In genomic region chr10:94607111-94607510, GRCh38 we compare ENCODE assay signal across 11 cellular contexts.
DNase-seq lines count a peak whose midpoint lies in the region; ATAC-seq and TF ChIP-seq lines count a peak whose summit lies in the region.
"Had no signal": no experiment of that assay in that cellular context is flagged by ENCODE, and none has a peak within 500 bp of the region (broad histone marks: within the 10 kb centered on the region; RNA-seq: fewer than 3 reads in every experiment).

No MANE protein-coding gene starts in this region.

- H3K4me1 Mint-ChIP-seq in MCF 10A (ENCODE audit: insufficient read depth, unreplicated experiment) = no peaks in the 10 kb centered on the region
- H3K4me1 Mint-ChIP-seq: activated naive CD4-positive, alpha-beta T cell treated with anti-CD3 and anti-CD28 coated beads, Interleukin-2, amount 10 ng/mL, durations not matched to agents 7 days and 5 days had no signal

- peaks cover 36% of the 10 kb centered on the region for H3K36me3 Mint-ChIP-seq in MCF 10A (ENCODE audit: insufficient read depth, unreplicated experiment)

- peak; percentile 87 for ATAC-seq in GM21723 (IDR thresholded peaks at IDR 0.05; ENCODE audit: unreplicated experiment)
- ATAC-seq in HG03139 (IDR thresholded peaks at IDR 0.05; ENCODE audit: unreplicated experiment) = peak; percentile 63
- ATAC-seq in sciatic nerve = no peak

- POLR2A ChIA-PET in MCF 10A (lab: Yijun Ruan, JAX) = no interaction called here

- intact Hi-C loops in MCF 10A (cut with micrococcal nuclease) (no loop called here), breast epithelium (cut with DNase I; ENCODE audit: low total_unique reads) (no loop called here), sciatic nerve (cut with DNase I) (no loop called here)

- no TSS peak for BruUV-seq in MCF 10A (replicated peaks; lab: Mats Ljungman, UMichigan)

- H3K27ac Mint-ChIP-seq in MCF 10A (ENCODE audit: low read depth, unreplicated experiment) = peak overlapping the region; percentile 16
- H3K27ac Mint-ChIP-seq: activated naive CD4-positive, alpha-beta T cell treated with anti-CD3 and anti-CD28 coated beads, Interleukin-2, amount 10 ng/mL, durations not matched to agents 7 days and 5 days had no signal

- CTCF ChIA-PET in MCF 10A (lab: Yijun Ruan, JAX) = interaction anchor here (0.7 kb wide), 1 partner anchor 394 kb away, joined by 3 read pairs; no protein-coding TSS in a partner anchor

- no peak overlapping the region for H3K4me3 ChIP-seq in breast epithelium
- H3K4me3 ChIP-seq: lung had no signal

- no peaks in the 10 kb centered on the region for H3K36me3 ChIP-seq in breast epithelium

- TF ChIP-seq CTCF in MCF 10A (IDR thresholded peaks at IDR 0.05; ENCODE audit: unreplicated experiment) = no peak
- TF ChIP-seq CTCF in breast epithelium (IDR thresholded peaks at IDR 0.05) = no peak

- TF ChIP-seq POLR2A in breast epithelium (IDR thresholded peaks at IDR 0.05) = no peak

- no peaks in the 10 kb centered on the region for H3K27me3 Mint-ChIP-seq in MCF 10A (ENCODE audit: insufficient read depth, unreplicated experiment)
- H3K27me3 Mint-ChIP-seq: activated naive CD4-positive, alpha-beta T cell treated with anti-CD3 and anti-CD28 coated beads, Interleukin-2, amount 10 ng/mL, durations not matched to agents 7 days and 5 days had no signal

- DNase-seq in MCF 10A (ENCODE audit: unreplicated experiment) (no peak), breast epithelium (ENCODE audit: low spot score in 2 of 2) (no peak), sciatic nerve (ENCODE audit: low spot score) (no peak), NCI-H526 (lab: John Stamatoyannopoulos, UW) (no peak), GOT3 (lab: John Stamatoyannopoulos, UW) (no peak)
- no peak for DNase-seq in stimulated activated naive CD4-positive, alpha-beta T cell (lab: John Stamatoyannopoulos, UW)
- DNase-seq: activated naive CD4-positive, alpha-beta T cell treated with anti-CD3 and anti-CD28 coated beads, Interleukin-2, amount 10 ng/mL, durations not matched to agents 7 days and 5 days; NCI-H2081 had no signal

- H3K27ac ChIP-seq in breast epithelium = no peak overlapping the region

- H3K4me1 ChIP-seq in breast epithelium = no peaks in the 10 kb centered on the region

- no peaks in the 10 kb centered on the region for H3K9me3 ChIP-seq in breast epithelium

- H3K9me3 Mint-ChIP-seq in MCF 10A (ENCODE audit: unreplicated experiment) = no peaks in the 10 kb centered on the region
- H3K9me3 Mint-ChIP-seq: activated naive CD4-positive, alpha-beta T cell treated with anti-CD3 and anti-CD28 coated beads, Interleukin-2, amount 10 ng/mL, durations not matched to agents 7 days and 5 days had no signal

- no peak overlapping the region for H3K4me3 Mint-ChIP-seq in MCF 10A (ENCODE audit: unreplicated experiment)
- H3K4me3 Mint-ChIP-seq: activated naive CD4-positive, alpha-beta T cell treated with anti-CD3 and anti-CD28 coated beads, Interleukin-2, amount 10 ng/mL, durations not matched to agents 7 days and 5 days had no signal

- H3K27me3 ChIP-seq in breast epithelium = no peaks in the 10 kb centered on the region
